8 cellular contexts compared by ENCODE assay signal in the genomic region with DNA sequence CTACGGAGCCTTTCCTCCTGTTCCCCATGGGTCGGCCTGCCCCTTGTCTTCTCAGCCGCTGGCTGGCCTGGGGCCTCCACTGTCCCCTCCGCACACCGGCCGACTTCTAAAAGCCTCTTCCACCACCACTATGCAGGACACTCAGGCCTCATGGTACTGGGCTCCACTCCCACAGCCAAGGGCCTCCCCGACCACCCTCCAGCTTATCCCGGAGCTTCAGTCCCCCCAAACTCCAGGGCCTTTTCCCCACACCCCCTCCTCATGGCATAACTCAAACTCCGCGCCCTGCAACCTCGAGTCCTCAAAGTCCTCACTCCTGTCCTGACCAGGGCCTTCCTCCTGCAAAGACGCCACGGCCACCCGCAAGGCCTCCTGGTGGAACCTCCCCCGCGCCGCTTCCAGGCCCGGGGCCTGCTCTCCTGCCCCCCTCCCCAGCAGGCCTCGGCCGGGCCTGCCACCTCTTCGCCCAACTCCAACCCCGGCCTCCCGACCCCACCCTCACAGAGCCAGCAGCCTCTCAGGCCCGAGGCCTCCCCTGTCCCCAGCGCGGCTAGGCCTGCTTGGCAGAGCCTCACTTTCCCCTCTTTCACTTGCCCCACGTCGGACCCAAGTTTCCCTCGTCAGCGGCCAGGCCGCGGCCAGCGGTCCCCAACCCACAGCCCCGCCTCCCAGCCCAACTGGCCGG. TPM values are rescaled to one million over a fixed set of nuclear protein-coding genes. Genes with fewer than 3 reads are reported as not detected.
DNase-seq lines count a peak whose midpoint lies in the region; ATAC-seq and TF ChIP-seq lines count a peak whose summit lies in the region.

No MANE protein-coding gene starts in this region.

- peak overlapping the region; percentile 98 for H3K27ac Mint-ChIP-seq in activated CD8-positive, alpha-beta memory T cell treated with anti-CD3 and anti-CD28 coated beads, Interleukin-2, amount 10 ng/mL, durations not matched to agents 7 days and 5 days

- H3K27me3 ChIP-seq in skeletal muscle satellite cell (ENCODE audit: control insufficient read depth, insufficient read depth, low read length) = no peaks in the 10 kb centered on the region

- peak overlapping the region; percentile 100 for H3K4me3 Mint-ChIP-seq in activated CD8-positive, alpha-beta memory T cell treated with anti-CD3 and anti-CD28 coated beads, Interleukin-2, amount 10 ng/mL, durations not matched to agents 7 days and 5 days

- TF ChIP-seq CTCF in astrocyte of the cerebellum (IDR thresholded peaks at IDR 0.05; ENCODE audit: low read depth, low read length, missing control alignments) = no peak

- peaks cover 14% of the 10 kb centered on the region for H3K36me3 ChIP-seq in skeletal muscle satellite cell (ENCODE audit: insufficient read depth, low read length)

- CTCF ChIA-PET in activated CD8-positive, alpha-beta memory T cell treated with anti-CD3 and anti-CD28 coated beads, Interleukin-2, amount 10 ng/mL, durations not matched to agents 7 days and 5 days (lab: Charles Lee) = interaction anchor here (1.1 to 1.3 kb wide), 2 partner anchors 38 to 55 kb away, joined by 3 read pairs; no protein-coding TSS in a partner anchor

- H3K4me1 Mint-ChIP-seq in activated CD8-positive, alpha-beta memory T cell treated with anti-CD3 and anti-CD28 coated beads, Interleukin-2, amount 10 ng/mL, durations not matched to agents 7 days and 5 days = peaks cover 35% of the 10 kb centered on the region

- no peaks in the 10 kb centered on the region for H3K27me3 Mint-ChIP-seq in activated CD8-positive, alpha-beta memory T cell treated with anti-CD3 and anti-CD28 coated beads, Interleukin-2, amount 10 ng/mL, durations not matched to agents 7 days and 5 days

- peaks cover 19% of the 10 kb centered on the region for H3K4me1 ChIP-seq in skeletal muscle satellite cell (ENCODE audit: control insufficient read depth, insufficient read depth, low read length)

- no peaks in the 10 kb centered on the region for H3K9me3 Mint-ChIP-seq in activated CD8-positive, alpha-beta memory T cell treated with anti-CD3 and anti-CD28 coated beads, Interleukin-2, amount 10 ng/mL, durations not matched to agents 7 days and 5 days (ENCODE audit: low read depth)

- DNase-seq in activated CD8-positive, alpha-beta memory T cell treated with anti-CD3 and anti-CD28 coated beads, Interleukin-2, amount 10 ng/mL, durations not matched to agents 7 days and 5 days = peak; percentile 61
- no peak for DNase-seq in activated CD8-positive, alpha-beta memory T cell treated with anti-CD3 and anti-CD28 coated beads, Interleukin-2, amount 50 U/mL, for 4 hours
- DNase-seq in NCI-H526 treated with DMSO at 0.1 percent for 48 hours (lab: John Stamatoyannopoulos, UW) (peak; percentile 72), astrocyte of the cerebellum (ENCODE audit: low read depth) (no peak), NCI-H524 treated with DMSO at 0.1 percent for 48 hours (lab: John Stamatoyannopoulos, UW) (no peak)

- peak overlapping the region; percentile 100 for H3K9ac ChIP-seq in skeletal muscle satellite cell (ENCODE audit: low read depth, low read length)

- peak overlapping the region; percentile 94 for H3K4me2 ChIP-seq in skeletal muscle satellite cell (ENCODE audit: low read length)

- H3K4me3 ChIP-seq in astrocyte of the cerebellum (ENCODE audit: low read depth, low read length) (peak overlapping the region; percentile 94), iPS-11a (ENCODE audit: low read depth, low read length) (peak overlapping the region; percentile 95), skeletal muscle satellite cell (ENCODE audit: low read length) (peak overlapping the region; percentile 84)

- peak; percentile 4 for ATAC-seq in activated CD8-positive, alpha-beta memory T cell treated with anti-CD3 and anti-CD28 coated beads, Interleukin-2, amount 10 ng/mL, durations not matched to agents 7 days and 5 days
- ATAC-seq in GM21515 (IDR thresholded peaks at IDR 0.05; ENCODE audit: unreplicated experiment) = no peak

- H3K36me3 Mint-ChIP-seq in activated CD8-positive, alpha-beta memory T cell treated with anti-CD3 and anti-CD28 coated beads, Interleukin-2, amount 10 ng/mL, durations not matched to agents 7 days and 5 days = peaks cover 25% of the 10 kb centered on the region

- no peaks in the 10 kb centered on the region for H3K9me3 ChIP-seq in skeletal muscle satellite cell (replicated peaks; ENCODE audit: low read length)

- in situ Hi-C loops in astrocyte of the cerebellum (cut with HindIII; ENCODE audit: low sequenced_read_pairs) = no loop called here

RNA-seq across cellular contexts. Expression of a gene that starts 1.9 kb away (rescaled TPM):
- total RNA-seq in activated CD8-positive, alpha-beta memory T cell treated with anti-CD3 and anti-CD28 coated beads, Interleukin-2, amount 10 ng/mL, durations not matched to agents 7 days and 5 days = 10 to 100 TPM; 33.4 to 44.7 TPM
- total RNA-seq in skeletal muscle satellite cell (2012; rRNA removed) = 84.5 and 93.8 TPM in 2 replicates

RNA-seq across cellular contexts. Expression of a gene that starts 1.9 kb away (rescaled TPM):
- total RNA-seq in activated CD8-positive, alpha-beta memory T cell treated with anti-CD3 and anti-CD28 coated beads, Interleukin-2, amount 10 ng/mL, durations not matched to agents 7 days and 5 days = 100 to 1,000 TPM; 279 to 302 TPM
- total RNA-seq in skeletal muscle satellite cell (2012; rRNA removed) = 507 and 552 TPM in 2 replicates

RNA-seq across cellular contexts. Expression of a gene that starts 39.1 kb away (rescaled TPM):
- 10 to 100 TPM; 20.6 to 26.7 TPM for total RNA-seq in activated CD8-positive, alpha-beta memory T cell treated with anti-CD3 and anti-CD28 coated beads, Interleukin-2, amount 10 ng/mL, durations not matched to agents 7 days and 5 days
- 16.2 TPM in 2 replicates for total RNA-seq in skeletal muscle satellite cell (2012; rRNA removed)

RNA-seq across cellular contexts. Expression of a gene that starts 54.0 kb away (rescaled TPM):
- 10 to 100 TPM; 57.2 to 85.3 TPM for total RNA-seq in activated CD8-positive, alpha-beta memory T cell treated with anti-CD3 and anti-CD28 coated beads, Interleukin-2, amount 10 ng/mL, durations not matched to agents 7 days and 5 days
- 3.5 and 8.1 TPM in 2 replicates for total RNA-seq in skeletal muscle satellite cell (2012; rRNA removed)

Comparison
In these comparisons a context has a peak if more than half of its experiments do, and no peak if none do; other contexts are left out.
1. DNase-seq: peak in activated CD8-positive, alpha-beta memory T cell treated with anti-CD3 and anti-CD28 coated beads, Interleukin-2, amount 10 ng/mL, durations not matched to agents 7 days and 5 days (single experiment) and NCI-H526 treated with DMSO at 0.1 percent for 48 hours (single experiment); none in activated CD8-positive, alpha-beta memory T cell treated with anti-CD3 and anti-CD28 coated beads, Interleukin-2, amount 50 U/mL, for 4 hours (single experiment), astrocyte of the cerebellum (single experiment) and NCI-H524 treated with DMSO at 0.1 percent for 48 hours (single experiment).
2. Peak in every context shown above with its lines, with median percentiles within 50 percentile points of each other: H3K4me3 ChIP-seq.